Comparison of ENCODE assay signal across 31 cellular contexts in the genomic region with DNA sequence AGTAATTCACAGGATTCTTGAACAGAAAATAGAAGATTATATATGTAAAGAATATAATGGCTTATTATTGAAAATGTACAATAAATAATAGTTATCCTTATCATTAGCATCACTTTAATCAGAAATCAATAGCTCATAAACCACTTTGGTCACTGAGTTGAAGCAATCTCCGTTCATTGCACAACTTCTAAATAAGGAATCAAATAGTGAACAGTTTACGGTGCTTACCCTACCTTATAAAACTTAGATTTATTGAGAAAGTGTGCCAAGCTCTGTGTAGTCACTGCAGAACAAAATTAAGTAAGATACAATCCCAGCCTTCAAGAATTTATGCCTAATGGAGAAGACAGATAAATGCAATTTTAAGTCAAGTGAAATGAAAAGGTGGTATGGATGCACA. TPM values are rescaled to one million over a fixed set of nuclear protein-coding genes. Genes with fewer than 3 reads are reported as not detected.
"Had no signal": no experiment of that assay in that cellular context is flagged by ENCODE, and none has a peak within 500 bp of the region (broad histone marks: within the 10 kb centered on the region; RNA-seq: fewer than 3 reads in every experiment).

No MANE protein-coding gene starts in this region.

- DNase-seq: activated CD4-positive, alpha-beta T cell treated with anti-CD3 and anti-CD28 coated beads, Interleukin-2, amount 10 ng/mL, durations not matched to agents 7 days and 5 days; activated CD4-positive, alpha-beta T cell treated with anti-CD3 and anti-CD28 coated beads, Interleukin-2, amount 50 U/mL, for 48 hours; activated CD8-positive, alpha-beta T cell treated with anti-CD3 and anti-CD28 coated beads, Interleukin-2, amount 10 ng/mL, durations not matched to agents 7 days and 5 days; activated gamma-delta T cell; activated naive CD4-positive, alpha-beta T cell treated with Interleukin-2 at 50 U/mL for 16 hours; activated T-cell treated with anti-CD3 and anti-CD28 coated beads, Interleukin-2, amount 50 U/mL, for 24 hours; adrenal gland; anterior cingulate cortex; central memory CD4-positive, alpha-beta T cell; Karpas-422; KBM-7; MG63; NCI-H1048; NCI-H1105 treated with DMSO at 0.1 percent for 48 hours; NCI-H1436; NCI-H1694; NCI-H1930; NCI-H2081 treated with DMSO at 0.1 percent for 48 hours; NCI-H510A; NCI-H526; NCI-H748 treated with DMSO at 0.1 percent for 48 hours; NK-92 treated with Interleukin-12 subunit alpha and Interleukin-12 subunit beta, amount 100 ng/mL, for 24 hours; Right ventricle myocardium superior; T1000; WERI-Rb-1 had no signal

- FAIRE-seq: bronchial epithelial cell had no signal

- H3K4me3 Mint-ChIP-seq: activated CD4-positive, alpha-beta T cell treated with anti-CD3 and anti-CD28 coated beads, Interleukin-2, amount 10 ng/mL, durations not matched to agents 7 days and 5 days; activated CD8-positive, alpha-beta T cell treated with anti-CD3 and anti-CD28 coated beads, Interleukin-2, amount 10 ng/mL, durations not matched to agents 7 days and 5 days; activated naive CD4-positive, alpha-beta T cell treated with anti-CD3 and anti-CD28 coated beads, Interleukin-2, amount 50 U/mL, for 24 hours; activated T-cell treated with anti-CD3 and anti-CD28 coated beads, Interleukin-2, amount 50 U/mL, for 24 hours; brain had no signal

- H3K36me3 Mint-ChIP-seq: activated naive CD4-positive, alpha-beta T cell treated with anti-CD3 and anti-CD28 coated beads, Interleukin-2, amount 50 U/mL, for 24 hours; brain had no signal

- H3K27me3 ChIP-seq: adrenal gland had no signal

- H3K27ac ChIP-seq: adrenal gland, WERI-Rb-1 had no signal

- H3K27ac Mint-ChIP-seq: activated CD4-positive, alpha-beta T cell treated with anti-CD3 and anti-CD28 coated beads, Interleukin-2, amount 10 ng/mL, durations not matched to agents 7 days and 5 days; activated CD8-positive, alpha-beta T cell treated with anti-CD3 and anti-CD28 coated beads, Interleukin-2, amount 10 ng/mL, durations not matched to agents 7 days and 5 days; activated naive CD4-positive, alpha-beta T cell treated with anti-CD3 and anti-CD28 coated beads, Interleukin-2, amount 50 U/mL, for 24 hours; activated T-cell treated with anti-CD3 and anti-CD28 coated beads, Interleukin-2, amount 50 U/mL, for 24 hours; activated T-helper 2 cell treated with anti-CD3 and anti-CD28 coated beads, Interferon-gamma antibody, Interleukin-2, Interleukin-4, amounts not matched to agents 10 μg/mL and 5 μg/mL and 100 μg/mL, durations not matched to agents 14 hours and 24 hours and 36 hours; brain had no signal

- H3K9me3 Mint-ChIP-seq: activated CD4-positive, alpha-beta T cell treated with anti-CD3 and anti-CD28 coated beads, Interleukin-2, amount 10 ng/mL, durations not matched to agents 7 days and 5 days; activated naive CD4-positive, alpha-beta T cell treated with anti-CD3 and anti-CD28 coated beads, Interleukin-2, amount 50 U/mL, for 24 hours; activated T-cell treated with anti-CD3 and anti-CD28 coated beads, Interleukin-2, amount 50 U/mL, for 24 hours; activated T-helper 2 cell treated with anti-CD3 and anti-CD28 coated beads, Interferon-gamma antibody, Interleukin-2, Interleukin-4, amounts not matched to agents 10 μg/mL and 5 μg/mL and 100 μg/mL, durations not matched to agents 14 hours and 24 hours and 36 hours had no signal

- ATAC-seq: activated CD8-positive, alpha-beta T cell treated with anti-CD3 and anti-CD28 coated beads, Interleukin-2, amount 10 ng/mL, durations not matched to agents 7 days and 5 days had no signal

- H3K9me3 ChIP-seq: adrenal gland, MG63 had no signal

- H3K4me3 ChIP-seq: adrenal gland, MG63 had no signal

- H3K4me1 Mint-ChIP-seq: activated CD4-positive, alpha-beta T cell treated with anti-CD3 and anti-CD28 coated beads, Interleukin-2, amount 10 ng/mL, durations not matched to agents 7 days and 5 days; activated naive CD4-positive, alpha-beta T cell treated with anti-CD3 and anti-CD28 coated beads, Interleukin-2, amount 50 U/mL, for 24 hours had no signal

- H3K36me3 ChIP-seq: adrenal gland, MG63, WERI-Rb-1 had no signal

RNA-seq across cellular contexts. Expression of a gene that starts 6.7 kb away (rescaled TPM):
- total RNA-seq: activated CD4-positive, alpha-beta T cell treated with anti-CD3 and anti-CD28 coated beads, Interleukin-2, amount 10 ng/mL, durations not matched to agents 7 days and 5 days; activated CD8-positive, alpha-beta T cell treated with anti-CD3 and anti-CD28 coated beads, Interleukin-2, amount 10 ng/mL, durations not matched to agents 7 days and 5 days; activated T-helper 2 cell treated with anti-CD3 and anti-CD28 coated beads, Interferon-gamma antibody, Interleukin-2, Interleukin-4, amounts not matched to agents 10 μg/mL and 5 μg/mL and 100 μg/mL, durations not matched to agents 14 hours and 24 hours and 36 hours; T-helper 1 cell treated with Interleukin-12 subunit alpha and Interleukin-12 subunit beta and Interleukin-4 antibody, amounts not matched to agents 30 ng/mL and 1 ng/mL, for 36 hours; T-helper 2 cell treated with Interferon-gamma antibody and Interleukin-4, amounts not matched to agents 100 ng/mL and 5 ng/mL, for 36 hours had no signal

RNA-seq across cellular contexts. Expression of a gene that starts 29.0 kb away (rescaled TPM):
- total RNA-seq: activated CD4-positive, alpha-beta T cell treated with anti-CD3 and anti-CD28 coated beads, Interleukin-2, amount 10 ng/mL, durations not matched to agents 7 days and 5 days; activated CD8-positive, alpha-beta T cell treated with anti-CD3 and anti-CD28 coated beads, Interleukin-2, amount 10 ng/mL, durations not matched to agents 7 days and 5 days; activated T-helper 2 cell treated with anti-CD3 and anti-CD28 coated beads, Interferon-gamma antibody, Interleukin-2, Interleukin-4, amounts not matched to agents 10 μg/mL and 5 μg/mL and 100 μg/mL, durations not matched to agents 14 hours and 24 hours and 36 hours; bronchial epithelial cell; T-helper 1 cell treated with Interleukin-12 subunit alpha and Interleukin-12 subunit beta and Interleukin-4 antibody, amounts not matched to agents 30 ng/mL and 1 ng/mL, for 36 hours; T-helper 2 cell treated with Interferon-gamma antibody and Interleukin-4, amounts not matched to agents 100 ng/mL and 5 ng/mL, for 36 hours had no signal
